In the genomic region with DNA sequence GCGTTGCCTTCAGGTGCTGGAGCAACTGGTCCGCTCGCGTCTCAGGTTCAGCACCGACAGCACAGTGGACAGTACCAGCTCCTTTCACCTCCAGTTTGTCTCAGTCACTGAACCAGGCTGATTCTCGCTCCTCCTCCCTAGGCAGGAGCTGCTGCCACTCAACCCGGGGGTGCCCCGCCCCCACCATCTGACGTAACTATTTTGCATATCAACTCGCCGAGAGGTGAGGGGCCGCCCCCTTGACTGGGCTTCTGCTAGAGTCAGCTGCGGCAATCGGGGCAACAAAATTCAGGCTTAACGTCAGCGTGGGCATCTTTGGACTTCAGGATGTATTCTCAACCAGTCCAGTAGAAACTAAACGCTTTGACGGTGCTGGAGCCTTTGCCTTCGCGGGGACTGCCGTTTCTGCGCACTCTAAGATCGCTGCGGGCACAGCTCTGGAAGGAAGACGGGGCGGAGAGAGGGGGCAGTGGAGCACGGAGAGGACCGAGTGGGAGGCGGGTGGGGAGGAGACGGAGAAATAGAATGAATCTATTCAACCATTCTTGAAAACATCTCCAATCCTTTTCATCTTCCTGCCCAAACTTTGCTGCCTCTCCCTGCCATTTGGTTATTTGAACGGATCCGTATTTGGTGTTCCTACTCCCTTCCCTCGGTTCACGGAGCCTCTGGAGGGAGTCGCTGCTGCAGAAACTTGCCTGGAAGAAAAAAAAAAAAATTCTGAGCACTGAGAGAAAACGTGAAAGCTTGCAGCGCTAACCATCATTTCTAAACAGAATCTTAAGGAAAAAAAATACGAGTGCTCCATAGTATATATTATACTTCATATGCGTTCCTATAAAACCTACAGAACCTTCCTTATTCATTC, we compare ENCODE assay signal across 9 cellular contexts. TPM values are rescaled to one million over a fixed set of nuclear protein-coding genes. Genes with fewer than 3 reads are reported as not detected.
DNase-seq lines count a peak whose midpoint lies in the region; ATAC-seq and TF ChIP-seq lines count a peak whose summit lies in the region.
"Had no signal": no experiment of that assay in that cellular context is flagged by ENCODE, and none has a peak within 500 bp of the region (broad histone marks: within the 10 kb centered on the region; RNA-seq: fewer than 3 reads in every experiment).

A gene (minus strand): TSS at position 109 of the 868 bp plus-strand sequence. CDS start 52,604 bp downstream, outside the sequence.

- no peaks in the 10 kb centered on the region for H3K36me3 ChIP-seq in Caco-2 (ENCODE audit: control insufficient read depth, insufficient read depth, low read length)
- no peaks in the 10 kb centered on the region for H3K36me3 ChIP-seq in mammary epithelial cell (ENCODE audit: insufficient read depth, low read length)
- H3K36me3 ChIP-seq: SJSA1 had no signal

- intact Hi-C loops in Caco-2 (cut with micrococcal nuclease; ENCODE audit: unreplicated experiment) (loop anchor here (10.0 kb wide), 1 partner anchor 909 kb away; no protein-coding TSS in a partner anchor), mammary epithelial cell (cut with micrococcal nuclease) (loop anchor here (10.0 kb wide), 1 partner anchor 209 kb away; no protein-coding TSS in a partner anchor)

- H3K4me3 Mint-ChIP-seq in Caco-2 (ENCODE audit: unreplicated experiment), result peak within 1 kb of the TSS; percentile 83

- no peaks in the 10 kb centered on the region for H3K4me1 Mint-ChIP-seq in Caco-2 (ENCODE audit: low read depth, unreplicated experiment)

- dilution Hi-C loops in mammary epithelial cell (cut with HindIII; ENCODE audit: low sequenced_read_pairs), result no loop called here

- peak; percentile 76 to 84 for DNase-seq in Caco-2
- DNase-seq in SK-N-DZ (ENCODE audit: low spot score), result peak; percentile 67
- peak; percentile 82 for DNase-seq in mammary epithelial cell
- DNase-seq in islet precursor cell, result peak; percentile 98
- DNase-seq in smooth muscle cell of the brain vasculature (ENCODE audit: low read depth, low spot score), result peak; percentile 28

- TF ChIP-seq CTCF in Caco-2 (IDR thresholded peaks at IDR 0.05; ENCODE audit: insufficient read depth in 1 of 2, low read depth in 1 of 2, low read length in 1 of 2, severe bottlenecking in 1 of 2, unreplicated experiment in 1 of 2) (no peak), mammary epithelial cell (conservative IDR thresholded peaks at IDR 0.05 in 1 of 2, IDR thresholded peaks at IDR 0.05 in 1 of 2; ENCODE audit: extremely low read depth in 1 of 2, insufficient read depth in 1 of 2, low read depth in 1 of 2, low read length in 2 of 2) (no peak)

- POLR2A ChIA-PET in Caco-2 (lab: Charles Lee), result no interaction called here

- no peak within 1 kb of the TSS for H3K9ac ChIP-seq in mammary epithelial cell (ENCODE audit: insufficient read depth, low read length)

- no TSS peak for BruUV-seq in Caco-2 (replicated peaks; lab: Mats Ljungman, UMichigan)
- BruUV-seq in mammary epithelial cell (replicated peaks; lab: Mats Ljungman, UMichigan), result no TSS peak

- H2AFZ ChIP-seq in mammary epithelial cell (ENCODE audit: low read depth, low read length), result peak within 1 kb of the TSS; percentile 89

- H3K27ac Mint-ChIP-seq in Caco-2 (ENCODE audit: unreplicated experiment), result no peak within 1 kb of the TSS

- H3K36me3 Mint-ChIP-seq in Caco-2 (ENCODE audit: insufficient read depth, unreplicated experiment), result no peaks in the 10 kb centered on the region

- ATAC-seq in GM19452 (IDR thresholded peaks at IDR 0.05; ENCODE audit: unreplicated experiment) (peak; percentile 78), HG03460 (IDR thresholded peaks at IDR 0.05; ENCODE audit: unreplicated experiment) (peak; percentile 92), GM19328 (IDR thresholded peaks at IDR 0.05; ENCODE audit: unreplicated experiment) (no peak)

- peak within 1 kb of the TSS; percentile 95 for H3K4me2 ChIP-seq in mammary epithelial cell (ENCODE audit: insufficient read depth, low read depth, low read length)

- CTCF ChIA-PET in Caco-2 (lab: Charles Lee) (no interaction called here), mammary epithelial cell (lab: Charles Lee; ENCODE audit: low non-redundant PET) (no interaction called here)

- peak within 1 kb of the TSS; percentile 32 for H3K4me3 ChIP-seq in Caco-2 (ENCODE audit: low read depth, low read length)
- H3K4me3 ChIP-seq in mammary epithelial cell (replicated peaks in 1 of 3; ENCODE audit: insufficient read depth in 1 of 3, low read depth in 2 of 3, low read length in 3 of 3), result peak within 1 kb of the TSS; percentile 44 to 64 (median 47)
- H3K4me3 ChIP-seq: SJSA1 had no signal

- H4K20me1 ChIP-seq in mammary epithelial cell (ENCODE audit: insufficient read depth, low read length), result peaks cover 2% of the 10 kb centered on the region

- no peaks in the 10 kb centered on the region for H3K79me2 ChIP-seq in mammary epithelial cell (ENCODE audit: insufficient read depth, low read length)

- WGBS in mammary epithelial cell (ENCODE audit: low coverage, missing lambda C conversion rate), result under 1% methylated on average over 20 of the region's 39 CpGs

- H3K27me3 ChIP-seq in Caco-2 (replicated peaks; ENCODE audit: control insufficient read depth, insufficient read depth, low read length) (no peaks in the 10 kb centered on the region), mammary epithelial cell (ENCODE audit: insufficient read depth, low read length) (no peaks in the 10 kb centered on the region)
- H3K27me3 ChIP-seq: SJSA1 had no signal

- H3K9me3 ChIP-seq in Caco-2, result no peaks in the 10 kb centered on the region
- no peaks in the 10 kb centered on the region for H3K9me3 ChIP-seq in mammary epithelial cell (replicated peaks; ENCODE audit: insufficient read depth, low read length)
- H3K9me3 ChIP-seq: SJSA1 had no signal

- H3K4me1 ChIP-seq in Caco-2 (no peaks in the 10 kb centered on the region), mammary epithelial cell (ENCODE audit: insufficient read depth, low read length) (peaks cover 13% of the 10 kb centered on the region)
- H3K4me1 ChIP-seq: SJSA1 had no signal

- in situ Hi-C loops in mammary epithelial cell (cut with MboI; ENCODE audit: low sequenced_read_pairs in 2 of 2), result no loop called here

- no peaks in the 10 kb centered on the region for H3K9me3 Mint-ChIP-seq in Caco-2 (ENCODE audit: unreplicated experiment)

- no peaks in the 10 kb centered on the region for H3K27me3 Mint-ChIP-seq in Caco-2 (ENCODE audit: insufficient read depth, unreplicated experiment)

- H3K27ac ChIP-seq in mammary epithelial cell (ENCODE audit: insufficient read depth, low read depth, low read length), result no peak within 1 kb of the TSS
- H3K27ac ChIP-seq: SJSA1 had no signal

RNA-seq across cellular contexts. Expression of the gene that starts here (rescaled TPM):
- total RNA-seq in Caco-2 (2022) (1.6 and 1.9 TPM in 2 replicates), mammary epithelial cell (not detected)
- polyA plus RNA-seq in SK-N-DZ (2014; cell fraction: cytosol; rRNA removed), result 0.16 and 0.32 TPM in 2 replicates
- 0.15 and 0.37 TPM in 2 replicates for polyA plus RNA-seq in SK-N-DZ (2014; cell fraction: nucleus; rRNA removed)
- not detected for polyA plus RNA-seq in mammary epithelial cell
- polyA minus RNA-seq in mammary epithelial cell, result not detected
- total RNA-seq: SJSA1 had no signal

Comparison
In these comparisons a context has a peak if more than half of its experiments do, and no peak if none do; other contexts are left out.
1. Peak in DNase-seq, H3K4me3 ChIP-seq and H3K4me2 ChIP-seq in mammary epithelial cell; RNA of the gene not detected or under 1 TPM.
2. DNase-seq: peak in every context shown above with its lines; median percentile 98 in islet precursor cell; 82 in mammary epithelial cell; 80 in Caco-2; 67 in SK-N-DZ; 28 in smooth muscle cell of the brain vasculature.